ENCODE assay signal across 28 cellular contexts in genomic region chr6:129476810-129477209, GRCh38.
"Had no signal": no experiment of that assay in that cellular context is flagged by ENCODE, and none has a peak within 500 bp of the region (broad histone marks: within the 10 kb centered on the region; RNA-seq: fewer than 3 reads in every experiment).

No MANE protein-coding gene starts in this region.

- H3K27me3 ChIP-seq: foreskin keratinocyte, gastroesophageal sphincter, heart right ventricle, ovary, suprapubic skin, transverse colon, upper lobe of right lung, uterus had no signal

- H3K4me3 ChIP-seq: gastroesophageal sphincter, heart right ventricle, lower lobe of right lung, ovary, smooth muscle cell, suprapubic skin, transverse colon, upper lobe of right lung, uterus had no signal

- H3K4me2 ChIP-seq: smooth muscle cell had no signal

- H3K27ac ChIP-seq: foreskin keratinocyte, gastroesophageal sphincter, lower lobe of right lung, ovary, suprapubic skin, transverse colon, upper lobe of right lung, uterus had no signal

- FAIRE-seq: endometrium had no signal

- H3K4me1 ChIP-seq: foreskin keratinocyte, lower lobe of right lung, suprapubic skin, transverse colon, upper lobe of right lung, uterus had no signal

- ATAC-seq: effector memory CD8-positive, alpha-beta T cell; foreskin keratinocyte; gastroesophageal sphincter; left colon; left ventricle myocardium superior; lower lobe of right lung; natural killer cell; sciatic nerve; stimulated activated naive CD8-positive, alpha-beta T cell treated with anti-CD3 and anti-CD28 coated beads, Interleukin-15, amount 100 ng/mL, for 72 hours; upper lobe of right lung had no signal

- DNase-seq: cortex of kidney; effector memory CD8-positive, alpha-beta T cell; foreskin keratinocyte; heart right ventricle; hippocampal formation; islet precursor cell; kidney glomerular epithelial cell; left colon; left ventricle myocardium superior; lower lobe of right lung; natural killer cell; occipital lobe; ovary; retina; stimulated activated CD4-positive, alpha-beta T cell treated with anti-CD3 and anti-CD28 coated beads, Interleukin-12 subunit alpha, Interleukin-12 subunit beta, amount 100 ng/mL, for 4 hours; stimulated activated CD4-positive, alpha-beta T cell treated with anti-CD3 and anti-CD28 coated beads, Interleukin-1b, Interleukin-23, amount 100 ng/mL, for 48 hours; stimulated activated CD4-positive, alpha-beta T cell treated with anti-CD3 and anti-CD28 coated beads, Interleukin-4, amount 100 ng/mL, for 1 hour; stimulated activated CD8-positive, alpha-beta memory T cell treated with anti-CD3 and anti-CD28 coated beads, Interleukin-4, amount 100 ng/mL, for 48 hours; stimulated activated naive CD4-positive, alpha-beta T cell; stimulated activated naive CD8-positive, alpha-beta T cell treated with anti-CD3 and anti-CD28 coated beads, Interleukin-15, amount 100 ng/mL, for 72 hours; transverse colon; upper lobe of right lung; uterus had no signal

- H3K9me3 ChIP-seq: gastroesophageal sphincter, heart right ventricle, lower lobe of right lung, ovary, suprapubic skin, transverse colon, upper lobe of right lung, uterus had no signal

- H3K36me3 ChIP-seq: ovary, suprapubic skin, transverse colon, uterus had no signal
